In the genomic region with DNA sequence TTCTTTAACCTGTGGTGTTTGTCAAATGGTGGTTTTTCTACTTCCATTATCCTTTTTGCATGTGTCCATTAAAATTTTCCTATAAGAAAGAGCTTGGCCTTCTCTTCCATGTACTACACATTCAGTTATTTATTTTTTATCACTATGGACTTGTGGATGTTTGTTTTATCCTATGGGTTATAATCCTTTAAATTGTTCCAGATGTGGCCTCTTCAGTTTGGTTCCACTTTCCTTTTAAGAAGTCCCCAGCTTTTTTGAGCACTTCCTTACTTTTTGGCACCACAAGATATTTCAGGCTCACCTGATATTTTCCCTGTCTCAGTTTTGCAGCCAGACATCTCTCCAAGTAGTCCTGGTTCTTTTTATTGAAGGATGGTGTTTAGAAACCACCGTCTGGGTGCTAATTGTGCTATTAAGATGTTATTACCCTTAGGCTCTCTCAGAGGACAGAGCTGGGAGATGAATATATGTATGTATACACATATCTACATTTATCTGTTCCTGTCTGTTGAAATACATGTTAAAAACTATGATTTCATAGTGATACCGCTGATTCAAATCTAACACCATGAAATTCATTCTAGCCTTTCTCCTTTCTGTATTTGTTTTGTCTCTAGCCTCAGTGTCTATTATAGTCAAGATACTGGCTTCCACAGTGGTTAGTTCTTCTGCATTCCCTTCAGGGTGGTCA, we compare ENCODE assay signal across 9 cellular contexts.
DNase-seq lines count a peak whose midpoint lies in the region; ATAC-seq and TF ChIP-seq lines count a peak whose summit lies in the region.
"Had no signal": no experiment of that assay in that cellular context is flagged by ENCODE, and none has a peak within 500 bp of the region (broad histone marks: within the 10 kb centered on the region; RNA-seq: fewer than 3 reads in every experiment).

No MANE protein-coding gene starts in this region.

- DNase-seq in RPMI7951 (ENCODE audit: low read depth) = peak; percentile 60
- no peak for DNase-seq in T-helper 9 cell
- DNase-seq in mucosa of descending colon = no peak
- no peak for DNase-seq in OCI-LY7 (ENCODE audit: low spot score)
- no peak for DNase-seq in islet precursor cell
- DNase-seq: left lung had no signal

- H3K4me3 ChIP-seq in ACC112 (ENCODE audit: low read depth, low read length) = peak overlapping the region; percentile 15; the same call in 1 of the 2 replicates
- no peak overlapping the region for H3K4me3 ChIP-seq in mucosa of descending colon
- no peak overlapping the region for H3K4me3 ChIP-seq in OCI-LY7 (ENCODE audit: low read depth, low read length, poor library complexity, severe bottlenecking)
- H3K4me3 ChIP-seq: left lung had no signal

- H3K79me2 ChIP-seq in ACC112 (ENCODE audit: control insufficient read depth, insufficient read depth, low read length, unreplicated experiment) (peaks cover 29% of the 10 kb centered on the region), OCI-LY7 (ENCODE audit: insufficient read depth, low read depth, low read length) (no peaks in the 10 kb centered on the region)

- ATAC-seq in GM19043 (IDR thresholded peaks at IDR 0.05; ENCODE audit: low read depth, unreplicated experiment) (peak; percentile 71), HG02852 (IDR thresholded peaks at IDR 0.05; ENCODE audit: unreplicated experiment) (peak; percentile 84), mucosa of descending colon (no peak)
- ATAC-seq: left lung had no signal

- H3K9me2 ChIP-seq in OCI-LY7 (ENCODE audit: insufficient read depth, low read length) = no peaks in the 10 kb centered on the region

- H3K9me3 ChIP-seq in mucosa of descending colon = no peaks in the 10 kb centered on the region
- peaks cover under 1% of the 10 kb centered on the region; the same call in 1 of the 2 replicates for H3K9me3 ChIP-seq in OCI-LY7 (ENCODE audit: low read length)
- H3K9me3 ChIP-seq: left lung had no signal

- H3K27ac ChIP-seq in ACC112 (ENCODE audit: low read depth, low read length) = peak overlapping the region; percentile 32; the same call in 1 of the 2 replicates
- H3K27ac ChIP-seq in OCI-LY7 (ENCODE audit: low read depth, low read length, poor library complexity, severe bottlenecking) = no peak overlapping the region
- H3K27ac ChIP-seq: left lung had no signal

- intact Hi-C loops in mucosa of descending colon (cut with DNase I, micrococcal nuclease) (no loop called here), OCI-LY7 (cut with micrococcal nuclease; ENCODE audit: unreplicated experiment) (no loop called here)

- no peaks in the 10 kb centered on the region for H4K20me1 ChIP-seq in OCI-LY7 (ENCODE audit: insufficient read depth, low read length)

- no peaks in the 10 kb centered on the region for H3K27me3 ChIP-seq in ACC112 (ENCODE audit: insufficient read depth, low read length)
- H3K27me3 ChIP-seq: left lung had no signal

- no peaks in the 10 kb centered on the region for H3K36me3 ChIP-seq in ACC112 (ENCODE audit: insufficient read depth, low read length)
- no peaks in the 10 kb centered on the region for H3K36me3 ChIP-seq in mucosa of descending colon (ENCODE audit: low read depth)
- peaks cover 8% of the 10 kb centered on the region for H3K36me3 ChIP-seq in OCI-LY7 (ENCODE audit: insufficient read depth, low read length)
- H3K36me3 ChIP-seq: left lung had no signal

- H2AFZ ChIP-seq in ACC112 (ENCODE audit: low read length, unreplicated experiment) = peak overlapping the region; percentile 55
- no peak overlapping the region for H2AFZ ChIP-seq in OCI-LY7 (ENCODE audit: low read length)

- H3K4me2 ChIP-seq in OCI-LY7 (ENCODE audit: low read length) = no peak overlapping the region

- H3K4me1 ChIP-seq in ACC112 (ENCODE audit: control insufficient read depth, insufficient read depth, low read length, unreplicated experiment) (peaks cover 15% of the 10 kb centered on the region), mucosa of descending colon (ENCODE audit: low read depth) (peaks cover 3% of the 10 kb centered on the region), OCI-LY7 (ENCODE audit: insufficient read depth, low read length, poor library complexity, severe bottlenecking) (peaks cover 14% of the 10 kb centered on the region)
- H3K4me1 ChIP-seq: left lung had no signal

- BruUV-seq in OCI-LY7 (replicated peaks; lab: Mats Ljungman, UMichigan) = no TSS peak

- TF ChIP-seq CTCF in mucosa of descending colon (IDR thresholded peaks at IDR 0.05) (no peak), OCI-LY7 (conservative IDR thresholded peaks at IDR 0.05; ENCODE audit: low read length) (no peak)

- CTCF ChIA-PET in OCI-LY7 (lab: Charles Lee; ENCODE audit: unreplicated experiment) = interaction anchor here (0.5 kb wide), 1 partner anchor 354 kb away, joined by 3 read pairs; no protein-coding TSS in a partner anchor

- POLR2A ChIA-PET in OCI-LY7 (lab: Charles Lee) = interaction anchor here (0.5 kb wide), 2 partner anchors 28 to 345 kb away, joined by 3 to 6 read pairs; no protein-coding TSS in a partner anchor
